Comparison of ENCODE assay signal across 9 cellular contexts in the genomic region with DNA sequence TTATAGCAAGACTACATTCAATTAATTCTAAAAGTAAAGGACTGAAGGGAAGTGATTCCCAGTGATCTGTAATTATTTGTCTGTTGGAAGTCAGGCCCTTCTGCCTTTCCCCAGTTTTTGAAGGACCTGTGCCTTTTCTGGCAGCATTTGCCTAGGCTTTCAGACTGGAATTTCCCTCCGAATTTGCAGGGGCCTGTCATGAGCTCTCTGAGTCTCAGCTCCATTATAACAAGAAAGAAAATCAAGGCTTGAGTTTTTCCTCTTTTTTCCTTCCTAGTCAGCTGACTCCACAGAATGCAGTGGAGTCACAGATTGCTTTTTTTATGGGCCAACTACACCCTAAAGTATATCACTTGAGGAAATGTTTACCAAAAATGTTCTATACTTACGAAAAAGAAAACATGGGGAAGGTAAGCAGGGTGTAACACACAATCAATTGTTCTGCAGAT. TPM values are rescaled to one million over a fixed set of nuclear protein-coding genes. Genes with fewer than 3 reads are reported as not detected.
DNase-seq lines count a peak whose midpoint lies in the region; ATAC-seq and TF ChIP-seq lines count a peak whose summit lies in the region.
"Had no signal": no experiment of that assay in that cellular context is flagged by ENCODE, and none has a peak within 500 bp of the region (broad histone marks: within the 10 kb centered on the region; RNA-seq: fewer than 3 reads in every experiment).

No MANE protein-coding gene starts in this region.

- no peak for TF ChIP-seq EP300 in tibial nerve (IDR thresholded peaks at IDR 0.05)

- peak overlapping the region in 3 of 4 donors; percentile 21 to 46 (median 42) for H3K4me3 ChIP-seq in tibial nerve

- peaks cover 0 to 15% (median 0%) of the 10 kb centered on the region in 4 donors for H3K4me1 ChIP-seq in tibial nerve

- 13% methylated on average over 2 of the region's 2 CpGs for WGBS in tibial nerve, 2 donors

- H3K27ac Mint-ChIP-seq in activated T-cell treated with anti-CD3 and anti-CD28 coated beads, Interleukin-2, amount 50 U/mL, for 72 hours = no peak overlapping the region
- H3K27ac Mint-ChIP-seq in activated T-helper 2 cell treated with anti-CD3 and anti-CD28 coated beads, Interferon-gamma antibody, Interleukin-2, Interleukin-4, amounts not matched to agents 10 μg/mL and 5 μg/mL and 100 μg/mL, durations not matched to agents 14 hours and 24 hours and 36 hours = no peak overlapping the region

- peak overlapping the region; percentile 74 to 84 for H3K4me3 Mint-ChIP-seq in activated T-cell treated with anti-CD3 and anti-CD28 coated beads, Interleukin-2, amount 50 U/mL, for 72 hours
- peak overlapping the region; percentile 51 for H3K4me3 Mint-ChIP-seq in activated T-helper 2 cell treated with anti-CD3 and anti-CD28 coated beads, Interferon-gamma antibody, Interleukin-2, Interleukin-4, amounts not matched to agents 10 μg/mL and 5 μg/mL and 100 μg/mL, durations not matched to agents 14 hours and 24 hours and 36 hours (ENCODE audit: low read depth)

- no peak for DNase-seq in activated T-cell treated with anti-CD3 and anti-CD28 coated beads, Interleukin-2, amount 50 U/mL, for 72 hours
- DNase-seq in activated T-cell treated with anti-CD3 and anti-CD28 coated beads, Interleukin-2, amount 50 U/mL, for 48 hours = no peak
- DNase-seq in activated T-helper 2 cell treated with anti-CD3 and anti-CD28 coated beads, Interferon-gamma antibody, Interleukin-2, Interleukin-4, amounts not matched to agents 10 μg/mL and 5 μg/mL and 100 μg/mL, durations not matched to agents 14 hours and 24 hours and 36 hours (ENCODE audit: low spot score) = no peak
- no peak for DNase-seq in left colon
- DNase-seq in tibial nerve (ENCODE audit: low spot score in 2 of 2) = no peak
- no peak for DNase-seq in NCI-H1048 (lab: John Stamatoyannopoulos, UW)
- DNase-seq: stimulated activated CD4-positive, alpha-beta T cell treated with anti-CD3 and anti-CD28 coated beads, Interleukin-4, amount 100 ng/mL, for 4 hours had no signal

- H3K36me3 Mint-ChIP-seq in activated T-cell treated with anti-CD3 and anti-CD28 coated beads, Interleukin-2, amount 50 U/mL, for 72 hours (ENCODE audit: insufficient read depth in 2 of 2) = peaks cover 0 to 1% of the 10 kb centered on the region in 2 donors
- no peaks in the 10 kb centered on the region for H3K36me3 Mint-ChIP-seq in activated T-helper 2 cell treated with anti-CD3 and anti-CD28 coated beads, Interferon-gamma antibody, Interleukin-2, Interleukin-4, amounts not matched to agents 10 μg/mL and 5 μg/mL and 100 μg/mL, durations not matched to agents 14 hours and 24 hours and 36 hours (ENCODE audit: low read depth)

- ATAC-seq in activated T-cell treated with anti-CD3 and anti-CD28 coated beads, Interleukin-2, amount 50 U/mL, for 72 hours (replicated peaks in 1 of 2) = no peak
- peak; percentile 53 for ATAC-seq in left colon
- no peak for ATAC-seq in GM21529 (IDR thresholded peaks at IDR 0.05; ENCODE audit: unreplicated experiment)
- ATAC-seq in HG02678 (IDR thresholded peaks at IDR 0.05; ENCODE audit: unreplicated experiment) = no peak

- no peak for TF ChIP-seq CTCF in tibial nerve (IDR thresholded peaks at IDR 0.05)

- no peaks in the 10 kb centered on the region for H3K9me3 ChIP-seq in tibial nerve

- peaks cover 0 to 79% of the 10 kb centered on the region in 2 donors for H3K27me3 ChIP-seq in tibial nerve

- H3K9me3 Mint-ChIP-seq in activated T-cell treated with anti-CD3 and anti-CD28 coated beads, Interleukin-2, amount 50 U/mL, for 72 hours = no peaks in the 10 kb centered on the region
- no peaks in the 10 kb centered on the region for H3K9me3 Mint-ChIP-seq in activated T-helper 2 cell treated with anti-CD3 and anti-CD28 coated beads, Interferon-gamma antibody, Interleukin-2, Interleukin-4, amounts not matched to agents 10 μg/mL and 5 μg/mL and 100 μg/mL, durations not matched to agents 14 hours and 24 hours and 36 hours

- peaks cover 72% of the 10 kb centered on the region for H3K27me3 Mint-ChIP-seq in activated T-cell treated with anti-CD3 and anti-CD28 coated beads, Interleukin-2, amount 50 U/mL, for 72 hours (ENCODE audit: low read depth)
- H3K27me3 Mint-ChIP-seq in activated T-helper 2 cell treated with anti-CD3 and anti-CD28 coated beads, Interferon-gamma antibody, Interleukin-2, Interleukin-4, amounts not matched to agents 10 μg/mL and 5 μg/mL and 100 μg/mL, durations not matched to agents 14 hours and 24 hours and 36 hours (ENCODE audit: low read depth) = peaks cover 57% of the 10 kb centered on the region

- H3K27ac ChIP-seq in tibial nerve = peak overlapping the region in 1 of 4 donors; percentile 23

- H3K36me3 ChIP-seq in tibial nerve = no peaks in the 10 kb centered on the region

- H3K4me1 Mint-ChIP-seq in activated T-cell treated with anti-CD3 and anti-CD28 coated beads, Interleukin-2, amount 50 U/mL, for 72 hours (ENCODE audit: low read depth) = peaks cover 6% of the 10 kb centered on the region
- H3K4me1 Mint-ChIP-seq in activated T-helper 2 cell treated with anti-CD3 and anti-CD28 coated beads, Interferon-gamma antibody, Interleukin-2, Interleukin-4, amounts not matched to agents 10 μg/mL and 5 μg/mL and 100 μg/mL, durations not matched to agents 14 hours and 24 hours and 36 hours (ENCODE audit: low read depth) = peaks cover 3% of the 10 kb centered on the region

- no peak for TF ChIP-seq POLR2A in tibial nerve (IDR thresholded peaks at IDR 0.05)

- intact Hi-C loops in activated T-helper 2 cell treated with anti-CD3 and anti-CD28 coated beads, Interferon-gamma antibody, Interleukin-2, Interleukin-4, amounts not matched to agents 10 μg/mL and 5 μg/mL and 100 μg/mL, durations not matched to agents 14 hours and 24 hours and 36 hours (cut with micrococcal nuclease) = loop anchor here (2.0 kb wide), 1 partner anchor 14 kb away; no protein-coding TSS in a partner anchor
- intact Hi-C loops in left colon (cut with DNase I, micrococcal nuclease) = no loop called here

RNA-seq across cellular contexts. Expression of gene NR5A2, which starts 1.1 kb away (rescaled TPM):
- total RNA-seq in activated T-cell treated with anti-CD3 and anti-CD28 coated beads, Interleukin-2, amount 50 U/mL, for 72 hours = under 1 TPM; 0.07 to 0.16 TPM
- total RNA-seq in activated T-helper 2 cell treated with anti-CD3 and anti-CD28 coated beads, Interferon-gamma antibody, Interleukin-2, Interleukin-4, amounts not matched to agents 10 μg/mL and 5 μg/mL and 100 μg/mL, durations not matched to agents 14 hours and 24 hours and 36 hours = not detected in 2 replicates
- total RNA-seq in left colon (10 to 100 TPM; 51.1 to 53.6 TPM), tibial nerve (1 to 10 TPM; 3.8 to 9.0 (median 4.5) TPM)

Comparison
In these comparisons a context has a peak if more than half of its experiments do, and no peak if none do; other contexts are left out.
1. RNA of gene NR5A2, which starts 1.1 kb away (total RNA-seq): 51.1 to 53.6 TPM in left colon; 3.8 to 9.0 TPM in tibial nerve, 0.07 to 0.16 TPM in activated T-cell treated with anti-CD3 and anti-CD28 coated beads, Interleukin-2, amount 50 U/mL, for 72 hours and not detected in activated T-helper 2 cell treated with anti-CD3 and anti-CD28 coated beads, Interferon-gamma antibody, Interleukin-2, Interleukin-4, amounts not matched to agents 10 μg/mL and 5 μg/mL and 100 μg/mL, durations not matched to agents 14 hours and 24 hours and 36 hours; every median in the first group is over 4 times any median in the second.